In the genomic region with DNA sequence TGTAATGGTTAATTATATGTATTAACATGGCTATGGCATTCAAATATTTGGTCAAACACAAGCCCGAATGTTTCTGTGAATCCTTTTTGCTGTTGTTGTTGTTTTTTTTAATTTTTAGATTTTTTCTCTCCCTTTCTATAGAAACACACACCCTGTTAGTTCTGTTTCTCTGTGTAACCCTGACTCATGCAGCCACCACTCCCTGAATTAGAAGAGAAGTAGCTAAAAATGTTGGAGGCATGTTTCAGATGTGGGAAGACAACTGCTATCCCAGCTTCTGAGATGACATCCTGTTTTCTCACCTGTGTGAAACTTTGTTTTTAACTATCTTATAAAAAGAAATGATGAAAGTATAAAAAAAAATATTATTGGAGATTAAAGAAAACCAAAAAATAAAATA, we compare ENCODE assay signal across 1 cellular context.
TF ChIP-seq lines count a peak whose summit lies in the region.

No MANE protein-coding gene starts in this region.

TF ChIP-seq in IMR-90, 13 proteins besides CTCF, POLR2A, EP300 and RAD21 (continued from another document):
- no peak for TF ChIP-seq MAFK (IDR thresholded peaks at IDR 0.05; ENCODE audit: low read depth, low read length)
- TF ChIP-seq SMC3 (IDR thresholded peaks at IDR 0.05; ENCODE audit: low read depth, low read length): no peak
- no peak for TF ChIP-seq RFX5 (IDR thresholded peaks at IDR 0.05; ENCODE audit: low read depth, low read length)
- TF ChIP-seq CHD1 (IDR thresholded peaks at IDR 0.05; ENCODE audit: low read depth, low read length): no peak
- TF ChIP-seq MAZ (IDR thresholded peaks at IDR 0.05; ENCODE audit: borderline replicate concordance, low read depth, low read length): no peak
- TF ChIP-seq RCOR1 (IDR thresholded peaks at IDR 0.05; ENCODE audit: insufficient replicate concordance, low read length): no peak
- no peak for TF ChIP-seq USF2 (IDR thresholded peaks at IDR 0.05; ENCODE audit: low read depth, low read length)
TF ChIP-seq in IMR-90: peak in this region for 0.
